ENCODE assay signal across 7 cellular contexts in the genomic region with DNA sequence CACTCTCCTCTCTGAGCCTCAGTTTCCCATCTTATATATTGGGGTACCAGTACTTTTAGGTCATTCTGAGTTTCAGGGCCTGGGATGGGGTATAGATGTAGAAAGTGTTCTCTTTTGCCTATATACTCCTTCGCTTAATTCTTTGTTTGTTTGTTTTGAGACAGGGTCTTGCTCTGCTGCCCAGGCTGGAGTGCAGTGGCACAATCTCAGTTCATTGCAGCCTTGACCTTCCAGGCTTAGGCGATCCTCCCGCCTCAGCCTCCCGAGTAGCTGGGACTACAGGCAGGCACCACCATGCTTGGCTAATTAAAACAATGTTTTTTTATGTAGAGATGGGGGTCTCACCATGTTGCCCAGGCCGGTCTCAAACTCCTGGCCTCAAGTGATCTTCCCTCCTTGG.
"Had no signal": no experiment of that assay in that cellular context is flagged by ENCODE, and none has a peak within 500 bp of the region (broad histone marks: within the 10 kb centered on the region; RNA-seq: fewer than 3 reads in every experiment).

No MANE protein-coding gene starts in this region.

- H3K9me3 ChIP-seq: HAP-1 had no signal

- H3K27ac ChIP-seq: GM23248 had no signal

- H3K4me1 ChIP-seq: HAP-1 had no signal

- DNase-seq: GM23248, GOT3, H7, IMR-90 had no signal

- ATAC-seq: HCT116, K562 had no signal
